16 cellular contexts compared by ENCODE assay signal in the genomic region with DNA sequence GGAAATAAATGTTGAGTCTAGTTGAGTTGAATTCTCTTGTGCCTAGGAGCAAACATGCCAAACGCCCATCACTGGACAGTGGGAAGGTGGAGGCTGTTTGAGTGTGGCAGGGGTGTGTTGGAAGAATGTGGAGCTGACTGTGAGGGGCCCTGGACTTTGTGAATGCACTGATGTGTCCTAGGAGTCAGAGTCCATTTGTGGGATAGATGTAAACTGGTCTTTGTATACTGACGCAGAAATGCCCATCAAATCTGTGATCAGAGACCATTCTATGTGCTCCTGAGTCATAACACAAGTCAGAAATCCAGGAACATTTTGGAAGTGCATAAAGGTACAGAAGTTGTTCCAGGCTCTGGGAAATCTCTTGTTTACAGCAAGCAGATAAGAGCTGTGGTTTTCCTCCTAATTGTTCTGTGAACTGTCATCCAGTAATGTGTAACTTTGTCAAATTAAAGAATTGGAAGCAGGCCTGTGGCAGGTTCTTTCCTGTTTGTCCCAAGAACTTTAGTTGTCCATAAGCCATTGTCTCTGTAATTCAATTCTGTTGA. TPM values are rescaled to one million over a fixed set of nuclear protein-coding genes. Genes with fewer than 3 reads are reported as not detected.
DNase-seq lines count a peak whose midpoint lies in the region; ATAC-seq, FAIRE-seq and TF ChIP-seq lines count a peak whose summit lies in the region.
"Had no signal": no experiment of that assay in that cellular context is flagged by ENCODE, and none has a peak within 500 bp of the region (broad histone marks: within the 10 kb centered on the region; RNA-seq: fewer than 3 reads in every experiment).

No MANE protein-coding gene starts in this region.

- intact Hi-C loops in psoas muscle (cut with DNase I) = no loop called here
- intact Hi-C loops in activated CD8-positive, alpha-beta T cell treated with anti-CD3 and anti-CD28 coated beads for 36 hours (cut with micrococcal nuclease) = no loop called here

- peaks cover 3% of the 10 kb centered on the region for H3K36me3 Mint-ChIP-seq in activated CD8-positive, alpha-beta T cell treated with anti-CD3 and anti-CD28 coated beads for 36 hours (ENCODE audit: low read depth)

- peak overlapping the region; percentile 15 for H3K4me3 ChIP-seq in psoas muscle
- H3K4me3 ChIP-seq: tibial artery had no signal

- CTCF ChIA-PET in activated CD8-positive, alpha-beta T cell treated with anti-CD3 and anti-CD28 coated beads for 36 hours (lab: Charles Lee) = interaction anchor here (0.9 kb wide), 1 partner anchor 90 kb away, joined by 4 read pairs; no protein-coding TSS in a partner anchor

- H3K27ac ChIP-seq in C4-2B (peak overlapping the region; percentile 29), caudate nucleus (ENCODE audit: low read depth, low read length) (peak overlapping the region; percentile 85), layer of hippocampus (ENCODE audit: low read depth, low read length) (peak overlapping the region; percentile 55), psoas muscle (peak overlapping the region; percentile 36)
- H3K27ac ChIP-seq: tibial artery had no signal

- POLR2A ChIA-PET in activated CD8-positive, alpha-beta T cell treated with anti-CD3 and anti-CD28 coated beads for 36 hours (lab: Charles Lee) = no interaction called here

- H3K27ac Mint-ChIP-seq in activated CD8-positive, alpha-beta T cell treated with anti-CD3 and anti-CD28 coated beads for 36 hours = no peak overlapping the region
- H3K27ac Mint-ChIP-seq: activated CD8-positive, alpha-beta T cell treated with anti-CD3 and anti-CD28 coated beads, Interleukin-2, amount 10 ng/mL, durations not matched to agents 7 days and 5 days; activated T-helper 2 cell treated with anti-CD3 and anti-CD28 coated beads, Interferon-gamma antibody, Interleukin-2, Interleukin-4, amounts not matched to agents 10 μg/mL and 5 μg/mL and 100 μg/mL, durations not matched to agents 14 hours and 24 hours and 36 hours had no signal

- no peak for FAIRE-seq in D721Med (lab: Jason Lieb, UNC)
- FAIRE-seq: astrocyte, GM12891 had no signal

- DNase-seq in caudate nucleus (lab: John Stamatoyannopoulos, UW) = no peak
- no peak for DNase-seq in psoas muscle
- DNase-seq in epidermal melanocyte (ENCODE audit: insufficient read length, low spot score) = no peak
- DNase-seq in D721Med (ENCODE audit: insufficient read length, low spot score) = no peak
- no peak for DNase-seq in activated CD8-positive, alpha-beta T cell treated with anti-CD3 and anti-CD28 coated beads for 36 hours
- DNase-seq: activated CD8-positive, alpha-beta T cell treated with anti-CD3 and anti-CD28 coated beads, Interleukin-2, amount 10 ng/mL, durations not matched to agents 7 days and 5 days; Karpas-422 had no signal

- H3K27me3 Mint-ChIP-seq in activated CD8-positive, alpha-beta T cell treated with anti-CD3 and anti-CD28 coated beads for 36 hours = no peaks in the 10 kb centered on the region

- no peak for TF ChIP-seq CTCF in C4-2B (conservative IDR thresholded peaks at IDR 0.05)
- no peak for TF ChIP-seq CTCF in psoas muscle (IDR thresholded peaks at IDR 0.05)
- TF ChIP-seq CTCF in D721Med (IDR thresholded peaks at IDR 0.05; ENCODE audit: insufficient read depth, missing control alignments) = no peak
- no peak for TF ChIP-seq CTCF in activated CD8-positive, alpha-beta T cell treated with anti-CD3 and anti-CD28 coated beads for 36 hours (IDR thresholded peaks at IDR 0.05)

- H3K9me3 Mint-ChIP-seq in activated CD8-positive, alpha-beta T cell treated with anti-CD3 and anti-CD28 coated beads for 36 hours = no peaks in the 10 kb centered on the region
- H3K9me3 Mint-ChIP-seq: activated T-helper 2 cell treated with anti-CD3 and anti-CD28 coated beads, Interferon-gamma antibody, Interleukin-2, Interleukin-4, amounts not matched to agents 10 μg/mL and 5 μg/mL and 100 μg/mL, durations not matched to agents 14 hours and 24 hours and 36 hours had no signal

- H3K4me3 Mint-ChIP-seq in activated CD8-positive, alpha-beta T cell treated with anti-CD3 and anti-CD28 coated beads for 36 hours = no peak overlapping the region
- H3K4me3 Mint-ChIP-seq: activated CD8-positive, alpha-beta T cell treated with anti-CD3 and anti-CD28 coated beads, Interleukin-2, amount 10 ng/mL, durations not matched to agents 7 days and 5 days had no signal

- H3K36me3 ChIP-seq in psoas muscle (ENCODE audit: insufficient read depth in 1 of 2, low read depth in 1 of 2) = peaks cover 0 to 8% of the 10 kb centered on the region in 2 donors
- H3K36me3 ChIP-seq: tibial artery had no signal

- H3K4me1 ChIP-seq in psoas muscle = peaks cover 49% of the 10 kb centered on the region

- H3K27me3 ChIP-seq in layer of hippocampus (ENCODE audit: control insufficient read depth, insufficient read depth, low read length) (no peaks in the 10 kb centered on the region), psoas muscle (ENCODE audit: insufficient read depth in 3 of 3, low read length in 2 of 3) (no peaks in the 10 kb centered on the region)

- ATAC-seq in psoas muscle (no peak), HG03342 (IDR thresholded peaks at IDR 0.05; ENCODE audit: unreplicated experiment) (no peak)
- no peak for ATAC-seq in activated CD8-positive, alpha-beta T cell treated with anti-CD3 and anti-CD28 coated beads for 36 hours
- ATAC-seq: activated CD8-positive, alpha-beta T cell treated with anti-CD3 and anti-CD28 coated beads, Interleukin-2, amount 10 ng/mL, durations not matched to agents 7 days and 5 days had no signal

- H3K9me3 ChIP-seq in psoas muscle = no peaks in the 10 kb centered on the region
- H3K9me3 ChIP-seq: tibial artery had no signal

- WGBS in psoas muscle, 3 donors = 81 to 91% (median 82%) methylated on average over 2 of the region's 2 CpGs

- H3K4me1 Mint-ChIP-seq in activated CD8-positive, alpha-beta T cell treated with anti-CD3 and anti-CD28 coated beads for 36 hours (ENCODE audit: low read depth) = peaks cover 32% of the 10 kb centered on the region

RNA-seq across cellular contexts. Expression of a gene that starts 7.5 kb away (rescaled TPM):
- 10 to 100 TPM; 34.2 to 51.8 (median 41.4) TPM for total RNA-seq in psoas muscle
- polyA plus RNA-seq in psoas muscle = 10 to 100 TPM; 19.0 to 39.9 (median 28.4) TPM
- 10 to 100 TPM; 21.0 to 22.7 TPM for total RNA-seq in activated CD8-positive, alpha-beta T cell treated with anti-CD3 and anti-CD28 coated beads for 36 hours

RNA-seq across cellular contexts. Expression of a gene that starts 38.3 kb away (rescaled TPM):
- total RNA-seq in psoas muscle = 10 to 100 TPM; 23.9 to 33.3 (median 25.7) TPM
- polyA plus RNA-seq in psoas muscle = 10 to 100 TPM; 19.4 to 20.0 (median 19.6) TPM
- total RNA-seq in activated CD8-positive, alpha-beta T cell treated with anti-CD3 and anti-CD28 coated beads for 36 hours = 10 to 100 TPM; 43.9 to 45.5 TPM

RNA-seq across cellular contexts. Expression of a gene that starts 59.2 kb away (rescaled TPM):
- total RNA-seq in psoas muscle = not detected
- not detected for polyA plus RNA-seq in psoas muscle
- total RNA-seq in activated CD8-positive, alpha-beta T cell treated with anti-CD3 and anti-CD28 coated beads for 36 hours = under 1 TPM in 1 of 2 experiments, not detected in 1; 0.70 TPM
- total RNA-seq: activated CD8-positive, alpha-beta T cell treated with anti-CD3 and anti-CD28 coated beads, Interleukin-2, amount 10 ng/mL, durations not matched to agents 7 days and 5 days; activated T-helper 2 cell treated with anti-CD3 and anti-CD28 coated beads, Interferon-gamma antibody, Interleukin-2, Interleukin-4, amounts not matched to agents 10 μg/mL and 5 μg/mL and 100 μg/mL, durations not matched to agents 14 hours and 24 hours and 36 hours; astrocyte; osteocyte had no signal
- polyA plus RNA-seq: AG04450 had no signal

RNA-seq across cellular contexts. Expression of a gene that starts 59.3 kb away (rescaled TPM):
- total RNA-seq in psoas muscle = not detected
- not detected for polyA plus RNA-seq in psoas muscle
- not detected for total RNA-seq in activated CD8-positive, alpha-beta T cell treated with anti-CD3 and anti-CD28 coated beads for 36 hours
- total RNA-seq: activated CD8-positive, alpha-beta T cell treated with anti-CD3 and anti-CD28 coated beads, Interleukin-2, amount 10 ng/mL, durations not matched to agents 7 days and 5 days; activated T-helper 2 cell treated with anti-CD3 and anti-CD28 coated beads, Interferon-gamma antibody, Interleukin-2, Interleukin-4, amounts not matched to agents 10 μg/mL and 5 μg/mL and 100 μg/mL, durations not matched to agents 14 hours and 24 hours and 36 hours; astrocyte; osteocyte had no signal
- polyA plus RNA-seq: AG04450 had no signal

Comparison
In these comparisons a context has a peak if more than half of its experiments do, and no peak if none do; other contexts are left out.
1. H3K27ac ChIP-seq: peak in every context shown above with its lines; median percentile 85 in caudate nucleus; 55 in layer of hippocampus; 36 in psoas muscle; 29 in C4-2B.